1 cellular context compared by ENCODE assay signal in the genomic region with DNA sequence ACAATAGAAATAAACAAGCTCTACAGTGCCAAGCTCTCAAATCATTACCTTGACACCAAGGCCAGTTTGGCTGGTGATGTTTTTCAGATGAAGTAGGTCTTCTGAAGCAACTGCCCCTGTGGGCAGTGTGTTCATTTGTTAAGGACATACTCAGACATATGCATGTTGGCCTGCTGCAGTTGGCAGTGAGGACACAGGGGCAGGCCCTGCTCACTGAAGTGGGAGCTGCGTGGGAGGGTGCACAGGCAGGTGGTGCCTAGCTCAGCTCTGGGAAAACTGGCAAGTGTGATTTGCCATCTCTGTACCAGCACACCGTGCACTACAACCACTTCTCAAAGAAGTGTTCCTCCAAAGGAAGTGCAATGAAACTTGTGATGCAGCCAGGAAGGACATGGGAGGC.
TF ChIP-seq lines count a peak whose summit lies in the region.

No MANE protein-coding gene starts in this region.

TF ChIP-seq in endothelial cell of umbilical vein, 7 proteins besides CTCF, POLR2A, EP300 and RAD21:
- TF ChIP-seq, protein P1, sequence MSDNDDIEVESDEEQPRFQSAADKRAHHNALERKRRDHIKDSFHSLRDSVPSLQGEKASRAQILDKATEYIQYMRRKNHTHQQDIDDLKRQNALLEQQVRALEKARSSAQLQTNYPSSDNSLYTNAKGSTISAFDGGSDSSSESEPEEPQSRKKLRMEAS (IDR thresholded peaks at IDR 0.05; ENCODE audit: insufficient read depth, insufficient read length) = no peak
- TF ChIP-seq EZH2 (IDR thresholded peaks at IDR 0.05; ENCODE audit: borderline replicate concordance, low read depth, low read length, severe bottlenecking) (no peak), POLR2AphosphoS5 (IDR thresholded peaks at IDR 0.05; ENCODE audit: insufficient read depth, low read depth, low read length) (no peak), GATA2 (IDR thresholded peaks at IDR 0.05; ENCODE audit: insufficient read depth, insufficient read length, low read depth, low read length) (no peak), MYC (IDR thresholded peaks at IDR 0.05; ENCODE audit: low read depth, low read length) (no peak), FOS (IDR thresholded peaks at IDR 0.05; ENCODE audit: borderline replicate concordance, insufficient read depth, low read length) (no peak), JUN (IDR thresholded peaks at IDR 0.05; ENCODE audit: borderline replicate concordance, insufficient read depth, insufficient read length, low read depth) (no peak)
